Comparison of ENCODE assay signal across 8 cellular contexts in the genomic region with DNA sequence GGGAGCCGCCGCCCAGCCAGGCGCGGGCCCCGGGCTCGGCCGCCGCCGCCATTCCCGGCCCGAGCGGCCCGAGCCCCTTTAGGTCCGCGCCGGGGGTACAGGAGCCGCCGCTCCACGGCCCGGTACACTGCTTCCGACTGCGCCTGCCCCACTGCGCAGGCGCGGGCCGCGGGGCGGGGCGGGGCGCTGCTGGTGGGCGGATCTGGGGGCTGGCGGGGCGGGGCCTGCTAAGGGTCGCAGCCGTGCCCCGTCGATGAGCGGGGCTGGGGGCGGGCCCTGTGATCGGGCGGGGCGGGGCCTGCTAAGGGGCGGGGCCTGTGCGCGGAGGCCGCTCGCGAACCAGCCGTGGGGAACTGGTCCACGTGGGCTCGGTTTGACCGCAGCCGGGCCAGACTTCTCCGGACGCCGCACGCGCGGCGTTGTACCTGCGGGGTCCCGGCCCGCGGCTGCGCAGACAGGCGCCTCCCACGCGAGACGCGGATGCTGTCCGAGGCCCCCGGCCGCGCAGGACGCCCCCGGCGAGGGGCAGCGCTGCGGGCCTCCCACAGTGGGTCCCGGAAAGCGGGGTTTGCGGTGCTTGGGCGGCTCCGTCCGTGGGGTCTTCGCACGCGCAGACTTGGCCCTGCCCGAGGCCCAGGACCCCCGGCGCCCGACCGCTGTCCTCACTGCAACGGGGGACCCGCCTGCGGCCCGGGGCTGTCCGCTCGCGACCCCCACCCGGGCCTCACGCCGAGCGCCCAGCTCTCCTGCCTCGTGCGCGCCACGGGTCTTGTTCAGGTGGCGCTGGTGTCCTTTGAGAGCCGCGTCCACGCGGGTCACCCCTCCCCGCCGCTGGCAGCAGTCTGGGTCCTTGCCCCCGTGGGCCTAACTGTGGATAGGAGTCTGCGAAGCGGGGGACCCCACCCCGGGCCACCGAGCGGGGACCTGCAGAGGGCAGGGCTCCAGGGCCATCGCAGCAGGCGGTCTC. TPM values are rescaled to one million over a fixed set of nuclear protein-coding genes. Genes with fewer than 3 reads are reported as not detected.
DNase-seq lines count a peak whose midpoint lies in the region; ATAC-seq and TF ChIP-seq lines count a peak whose summit lies in the region.

A gene with protein sequence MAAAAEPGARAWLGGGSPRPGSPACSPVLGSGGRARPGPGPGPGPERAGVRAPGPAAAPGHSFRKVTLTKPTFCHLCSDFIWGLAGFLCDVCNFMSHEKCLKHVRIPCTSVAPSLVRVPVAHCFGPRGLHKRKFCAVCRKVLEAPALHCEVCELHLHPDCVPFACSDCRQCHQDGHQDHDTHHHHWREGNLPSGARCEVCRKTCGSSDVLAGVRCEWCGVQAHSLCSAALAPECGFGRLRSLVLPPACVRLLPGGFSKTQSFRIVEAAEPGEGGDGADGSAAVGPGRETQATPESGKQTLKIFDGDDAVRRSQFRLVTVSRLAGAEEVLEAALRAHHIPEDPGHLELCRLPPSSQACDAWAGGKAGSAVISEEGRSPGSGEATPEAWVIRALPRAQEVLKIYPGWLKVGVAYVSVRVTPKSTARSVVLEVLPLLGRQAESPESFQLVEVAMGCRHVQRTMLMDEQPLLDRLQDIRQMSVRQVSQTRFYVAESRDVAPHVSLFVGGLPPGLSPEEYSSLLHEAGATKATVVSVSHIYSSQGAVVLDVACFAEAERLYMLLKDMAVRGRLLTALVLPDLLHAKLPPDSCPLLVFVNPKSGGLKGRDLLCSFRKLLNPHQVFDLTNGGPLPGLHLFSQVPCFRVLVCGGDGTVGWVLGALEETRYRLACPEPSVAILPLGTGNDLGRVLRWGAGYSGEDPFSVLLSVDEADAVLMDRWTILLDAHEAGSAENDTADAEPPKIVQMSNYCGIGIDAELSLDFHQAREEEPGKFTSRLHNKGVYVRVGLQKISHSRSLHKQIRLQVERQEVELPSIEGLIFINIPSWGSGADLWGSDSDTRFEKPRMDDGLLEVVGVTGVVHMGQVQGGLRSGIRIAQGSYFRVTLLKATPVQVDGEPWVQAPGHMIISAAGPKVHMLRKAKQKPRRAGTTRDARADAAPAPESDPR (minus strand): TSS at position 139 of the 967 bp plus-strand sequence. CDS start 87 bp downstream, at position 52.

- TF ChIP-seq CTCF in BJ (IDR thresholded peaks at IDR 0.05; ENCODE audit: insufficient read depth, low read depth, low read length) (no peak), HL-60 (IDR thresholded peaks at IDR 0.05; ENCODE audit: insufficient read depth, low read length) (no peak), gastroesophageal sphincter (IDR thresholded peaks at IDR 0.05) (no peak), neutrophil (IDR thresholded peaks at IDR 0.05) (peak; percentile 34)

- no peak within 1 kb of the TSS for H3K27ac ChIP-seq in HL-60 (replicated peaks)
- peak within 1 kb of the TSS in 3 of 4 donors; percentile 24 to 69 (median 41) for H3K27ac ChIP-seq in gastroesophageal sphincter
- peak within 1 kb of the TSS; percentile 56 for H3K27ac ChIP-seq in neutrophil

- WGBS in gastroesophageal sphincter (ENCODE audit: low coverage in 1 of 2), 2 donors, result no CpG with 5 or more reads among the region's 123 CpGs

- H3K27me3 ChIP-seq in BJ (ENCODE audit: control insufficient read depth, insufficient read depth, low read length) (no peaks in the 10 kb centered on the region), HL-60 (ENCODE audit: insufficient read depth, poor library complexity, severe bottlenecking) (no peaks in the 10 kb centered on the region), gastroesophageal sphincter (peaks cover 4% of the 10 kb centered on the region), neutrophil (peaks cover 49% of the 10 kb centered on the region)

- TF ChIP-seq POLR2A in gastroesophageal sphincter (IDR thresholded peaks at IDR 0.05), result no peak

- POLR2A ChIA-PET in BJ (lab: Charles Lee), result no interaction called here

- ATAC-seq in GM19397 (IDR thresholded peaks at IDR 0.05; ENCODE audit: unreplicated experiment), result peak; percentile 80
- ATAC-seq in gastroesophageal sphincter, result peak; percentile 96

- no peak for TF ChIP-seq EP300 in gastroesophageal sphincter (IDR thresholded peaks at IDR 0.05)

- DNase-seq in BJ (ENCODE audit: low read depth) (no peak), HL-60 (ENCODE audit: low read depth in 1 of 2, low spot score in 1 of 2) (peak; percentile 68 to 79), SK-N-DZ (ENCODE audit: low spot score) (peak; percentile 29), stromal cell of bone marrow (ENCODE audit: low read depth) (peak; percentile 61)
- DNase-seq in activated gamma-delta T cell treated with anti-CD3 and anti-CD28 coated beads, Interleukin-2, amount 50 U/mL, for 16 hours (ENCODE audit: low read depth), result peak; percentile 79

- H3K36me3 ChIP-seq in BJ (ENCODE audit: control insufficient read depth, insufficient read depth, low read length) (peaks cover 3% of the 10 kb centered on the region; the same call in 1 of the 2 replicates), gastroesophageal sphincter (no peaks in the 10 kb centered on the region), neutrophil (no peaks in the 10 kb centered on the region)

- H3K4me1 ChIP-seq in gastroesophageal sphincter (peaks cover 6 to 36% (median 14%) of the 10 kb centered on the region in 3 donors), neutrophil (ENCODE audit: control insufficient read depth in 1 of 2, insufficient read depth in 1 of 2, low read depth in 1 of 2, low read length in 1 of 2) (peaks cover 15 to 23% of the 10 kb centered on the region in 2 experiments)

- H3K9me3 ChIP-seq in gastroesophageal sphincter (no peaks in the 10 kb centered on the region), neutrophil (no peaks in the 10 kb centered on the region)

- H3K4me3 ChIP-seq in BJ (ENCODE audit: low read depth, low read length) (peak within 1 kb of the TSS; percentile 63), HL-60 (replicated peaks; ENCODE audit: insufficient read depth, low read length) (peak within 1 kb of the TSS; percentile 67), gastroesophageal sphincter (peak within 1 kb of the TSS; percentile 71 to 83), neutrophil (ENCODE audit: low read depth in 1 of 2, low read length in 1 of 2) (peak within 1 kb of the TSS; percentile 67 to 79)

- CTCF ChIA-PET in BJ (lab: Yijun Ruan, JAX), result no interaction called here

RNA-seq across cellular contexts. Expression of the gene that starts here (rescaled TPM):
- polyA plus RNA-seq in BJ (2011; rRNA removed), result 3.7 and 6.5 TPM in 2 replicates
- polyA minus RNA-seq in BJ (2011; rRNA and poly(A)+ RNA removed), result 3.8 and 4.3 TPM in 2 replicates
- 1.3 and 1.5 TPM in 2 replicates for polyA plus RNA-seq in SK-N-DZ (2014; cell fraction: cytosol; rRNA removed)
- 11.1 and 12.0 TPM in 2 replicates for polyA plus RNA-seq in SK-N-DZ (2014; cell fraction: nucleus; rRNA removed)
- 10 to 100 TPM in 2 of 4 donors, 1 to 10 TPM in 2; 7.5 to 13.5 (median 9.3) TPM for total RNA-seq in gastroesophageal sphincter
